In genomic region chr5:171757853-171758535, GRCh38 we compare ENCODE assay signal across 13 cellular contexts. TPM values are rescaled to one million over a fixed set of nuclear protein-coding genes. Genes with fewer than 3 reads are reported as not detected.
DNase-seq lines count a peak whose midpoint lies in the region; ATAC-seq and TF ChIP-seq lines count a peak whose summit lies in the region.
"Had no signal": no experiment of that assay in that cellular context is flagged by ENCODE, and none has a peak within 500 bp of the region (broad histone marks: within the 10 kb centered on the region; RNA-seq: fewer than 3 reads in every experiment).

No MANE protein-coding gene starts in this region.

- no peak overlapping the region for H3K27ac Mint-ChIP-seq in progenitor cell of endocrine pancreas
- H3K27ac Mint-ChIP-seq: activated B cell treated with CpG ODN at 0.5 μM for 24 hours; activated naive CD4-positive, alpha-beta T cell treated with anti-CD3 and anti-CD28 coated beads, Interleukin-2, amount 50 U/mL, for 24 hours had no signal

- H3K4me3 Mint-ChIP-seq in progenitor cell of endocrine pancreas (ENCODE audit: low read depth), result no peak overlapping the region
- H3K4me3 Mint-ChIP-seq: activated B cell treated with CpG ODN at 0.5 μM for 24 hours; activated naive CD4-positive, alpha-beta T cell treated with anti-CD3 and anti-CD28 coated beads, Interleukin-2, amount 50 U/mL, for 24 hours had no signal

- intact Hi-C loops in left colon (cut with DNase I, micrococcal nuclease), result no loop called here

- DNase-seq in NB4 (ENCODE audit: low read depth), result peak; percentile 14
- DNase-seq in choroid plexus epithelial cell (ENCODE audit: low read depth), result peak; percentile 93
- DNase-seq in retinal pigment epithelial cell (ENCODE audit: low read depth), result peak; percentile 32
- DNase-seq in progenitor cell of endocrine pancreas (ENCODE audit: low spot score, unreplicated experiment), result no peak
- no peak for DNase-seq in left colon
- DNase-seq: activated B cell treated with CpG ODN at 0.5 μM for 24 hours; NCI-H1417; OCI-M1; stimulated activated CD8-positive, alpha-beta memory T cell treated with anti-CD3 and anti-CD28 coated beads, Interleukin-4, amount 100 ng/mL, for 48 hours had no signal

- H3K4me3 ChIP-seq in NB4 (ENCODE audit: low read depth, low read length), result no peak overlapping the region
- no peak overlapping the region for H3K4me3 ChIP-seq in choroid plexus epithelial cell (ENCODE audit: low read depth, low read length)
- H3K4me3 ChIP-seq in retinal pigment epithelial cell (ENCODE audit: low read length), result no peak overlapping the region
- H3K4me3 ChIP-seq: esophagus muscularis mucosa had no signal

- H3K4me1 Mint-ChIP-seq in progenitor cell of endocrine pancreas (ENCODE audit: low read depth), result no peaks in the 10 kb centered on the region
- H3K4me1 Mint-ChIP-seq: activated B cell treated with CpG ODN at 0.5 μM for 24 hours; activated naive CD4-positive, alpha-beta T cell treated with anti-CD3 and anti-CD28 coated beads, Interleukin-2, amount 50 U/mL, for 24 hours had no signal

- TF ChIP-seq POLR2A in NB4 (IDR thresholded peaks at IDR 0.05; ENCODE audit: extremely low read depth, insufficient read length), result no peak

- H3K27me3 Mint-ChIP-seq in progenitor cell of endocrine pancreas, result peaks cover 3% of the 10 kb centered on the region

- H3K9me3 Mint-ChIP-seq in progenitor cell of endocrine pancreas (ENCODE audit: low read depth), result no peaks in the 10 kb centered on the region
- H3K9me3 Mint-ChIP-seq: activated B cell treated with CpG ODN at 0.5 μM for 24 hours had no signal

- H3K36me3 Mint-ChIP-seq in progenitor cell of endocrine pancreas (ENCODE audit: insufficient read depth), result no peaks in the 10 kb centered on the region
- H3K36me3 Mint-ChIP-seq: activated naive CD4-positive, alpha-beta T cell treated with anti-CD3 and anti-CD28 coated beads, Interleukin-2, amount 50 U/mL, for 24 hours had no signal

- peak; percentile 43 for ATAC-seq in GM18502 (IDR thresholded peaks at IDR 0.05; ENCODE audit: poor library complexity, unreplicated experiment)
- no peak for ATAC-seq in GM21576 (IDR thresholded peaks at IDR 0.05; ENCODE audit: unreplicated experiment)
- no peak for ATAC-seq in left colon

- TF ChIP-seq CTCF in NB4 (IDR thresholded peaks at IDR 0.05; ENCODE audit: low read depth, low read length) (no peak), choroid plexus epithelial cell (conservative IDR thresholded peaks at IDR 0.05; ENCODE audit: low read depth, low read length) (no peak), retinal pigment epithelial cell (conservative IDR thresholded peaks at IDR 0.05; ENCODE audit: low read depth, low read length) (no peak), progenitor cell of endocrine pancreas (IDR thresholded peaks at IDR 0.05; ENCODE audit: unreplicated experiment) (no peak)

RNA-seq across cellular contexts. Expression of gene SMIM23, which starts 27.6 kb away (rescaled TPM):
- total RNA-seq in progenitor cell of endocrine pancreas (not detected in 2 replicates), left colon (not detected)
- total RNA-seq: activated B cell treated with CpG ODN at 0.5 μM for 24 hours, esophagus muscularis mucosa had no signal

Comparison
In these comparisons a context has a peak if more than half of its experiments do, and no peak if none do; other contexts are left out.
1. DNase-seq: peak in NB4 (single experiment), choroid plexus epithelial cell (single experiment) and retinal pigment epithelial cell (single experiment); none in progenitor cell of endocrine pancreas (single experiment) and left colon (0 of 2).